In genomic region chr20:36745234-36745926, GRCh38 we compare ENCODE assay signal across 8 cellular contexts. TPM values are rescaled to one million over a fixed set of nuclear protein-coding genes. Genes with fewer than 3 reads are reported as not detected.
DNase-seq lines count a peak whose midpoint lies in the region; ATAC-seq and TF ChIP-seq lines count a peak whose summit lies in the region.

No MANE protein-coding gene starts in this region.

- intact Hi-C loops in A673 (cut with micrococcal nuclease; ENCODE audit: unreplicated experiment), result no loop called here

- POLR2A ChIA-PET in A673 (lab: Charles Lee; ENCODE audit: low non-redundant PET), result interaction anchor here (0.5 to 0.7 kb wide), 2 partner anchors 9 to 229 kb away, joined by 3 read pairs; no protein-coding TSS in a partner anchor

- H4K20me1 ChIP-seq in fibroblast of lung (ENCODE audit: control insufficient read depth, extremely low read depth, insufficient read depth, low read length), result no peaks in the 10 kb centered on the region

- H3K27ac Mint-ChIP-seq in T-helper 17 cell, result peak overlapping the region; percentile 84

- peak overlapping the region; percentile 78 for H2AFZ ChIP-seq in fibroblast of lung (ENCODE audit: low read length)

- H3K9ac ChIP-seq in fibroblast of lung (ENCODE audit: insufficient read depth, low read length), result peak overlapping the region; percentile 46

- peaks cover 11% of the 10 kb centered on the region for H3K4me1 ChIP-seq in A673 (ENCODE audit: insufficient read depth, low read length, poor library complexity, severe bottlenecking)
- H3K4me1 ChIP-seq in fibroblast of lung (ENCODE audit: control insufficient read depth, extremely low read depth, insufficient read depth, low read length), result no peaks in the 10 kb centered on the region
- H3K4me1 ChIP-seq in neutrophil (ENCODE audit: control insufficient read depth in 1 of 2, insufficient read depth in 1 of 2, low read depth in 1 of 2, low read length in 1 of 2), result peaks cover 13 to 17% of the 10 kb centered on the region in 2 experiments

- H3K27me3 ChIP-seq in A673 (replicated peaks; ENCODE audit: insufficient read depth, low read depth, low read length, poor library complexity), result no peaks in the 10 kb centered on the region
- H3K27me3 ChIP-seq in fibroblast of lung (ENCODE audit: control insufficient read depth, insufficient read depth, low read length), result no peaks in the 10 kb centered on the region
- H3K27me3 ChIP-seq in neutrophil, result peaks cover 14% of the 10 kb centered on the region

- H3K4me1 Mint-ChIP-seq in T-helper 17 cell, result peaks cover 21% of the 10 kb centered on the region

- H3K4me3 Mint-ChIP-seq in T-helper 17 cell, result peak overlapping the region; percentile 94

- H3K4me2 ChIP-seq in fibroblast of lung (ENCODE audit: extremely low read depth, insufficient read depth, low read length), result peak overlapping the region; percentile 96

- H3K27me3 Mint-ChIP-seq in T-helper 17 cell, result no peaks in the 10 kb centered on the region

- H3K9me3 ChIP-seq in A673 (ENCODE audit: low read depth, low read length, poor library complexity, severe bottlenecking) (no peaks in the 10 kb centered on the region), T-helper 17 cell (ENCODE audit: control insufficient read depth, low read length, poor library complexity, severe bottlenecking) (no peaks in the 10 kb centered on the region), fibroblast of lung (ENCODE audit: control insufficient read depth, insufficient read depth, low read depth, low read length) (no peaks in the 10 kb centered on the region), neutrophil (no peaks in the 10 kb centered on the region)

- ATAC-seq in HG03135 (IDR thresholded peaks at IDR 0.05; ENCODE audit: unreplicated experiment) (peak; percentile 28), T-helper 17 cell (no peak)

- H3K36me3 ChIP-seq in A673 (ENCODE audit: insufficient read depth, low read length, poor library complexity, severe bottlenecking), result peaks cover 7% of the 10 kb centered on the region
- no peaks in the 10 kb centered on the region for H3K36me3 ChIP-seq in fibroblast of lung (ENCODE audit: control insufficient read depth, insufficient read depth, low read length)
- no peaks in the 10 kb centered on the region for H3K36me3 ChIP-seq in neutrophil

- CTCF ChIA-PET in A673 (lab: Charles Lee), result interaction anchor here (0.6 to 1.2 kb wide), 2 partner anchors 63 to 99 kb away, joined by 4 to 7 read pairs; no protein-coding TSS in a partner anchor

- H3K36me3 Mint-ChIP-seq in T-helper 17 cell (ENCODE audit: low read depth), result no peaks in the 10 kb centered on the region

- H3K4me3 ChIP-seq in A673 (ENCODE audit: low read depth, low read length, poor library complexity, severe bottlenecking) (peak overlapping the region; percentile 71), fibroblast of lung (replicated peaks in 1 of 4; ENCODE audit: control extremely low read depth in 1 of 4, insufficient read depth in 1 of 4, low read depth in 3 of 4, low read length in 4 of 4) (peak overlapping the region; percentile 75 to 82 (median 78)), neutrophil (ENCODE audit: low read depth in 1 of 2, low read length in 1 of 2) (peak overlapping the region; percentile 74 to 80)

- no peaks in the 10 kb centered on the region for H3K79me2 ChIP-seq in fibroblast of lung (ENCODE audit: control insufficient read depth, insufficient read depth, low read length)

- peak; percentile 47 for DNase-seq in A673 (ENCODE audit: low spot score)
- no peak for DNase-seq in GM13977 (ENCODE audit: low spot score)
- DNase-seq in T-helper 17 cell, result no peak
- peak in 1 of 2 donors; percentile 3 for DNase-seq in fibroblast of lung (ENCODE audit: low read depth in 2 of 2)
- DNase-seq in central memory CD4-positive, alpha-beta T cell, result no peak
- no peak for DNase-seq in AG08395 (ENCODE audit: low spot score)

- H3K27ac ChIP-seq in A673 (ENCODE audit: low read depth, low read length, poor library complexity, severe bottlenecking) (no peak overlapping the region), fibroblast of lung (ENCODE audit: insufficient read depth, low read length) (no peak overlapping the region), neutrophil (peak overlapping the region; percentile 36)

- in situ Hi-C loops in GM13977 (cut with MboI; ENCODE audit: low pct_unique_long_range_greater_than_20kb, low sequenced_read_pairs, unreplicated experiment), result no loop called here

- BruUV-seq in A673 (replicated peaks; lab: Mats Ljungman, UMichigan), result no TSS peak

- TF ChIP-seq CTCF in A673 (conservative IDR thresholded peaks at IDR 0.05; ENCODE audit: low read depth, low read length) (no peak), GM13977 (IDR thresholded peaks at IDR 0.05; ENCODE audit: extremely low read depth, insufficient read depth, missing control alignments) (peak; percentile 16), fibroblast of lung (conservative IDR thresholded peaks at IDR 0.05 in 1 of 2, IDR thresholded peaks at IDR 0.05 in 1 of 2; ENCODE audit: low read depth in 1 of 2, low read length in 2 of 2) (peak in 1 of 2 donors; percentile 6), neutrophil (IDR thresholded peaks at IDR 0.05) (no peak)

RNA-seq across cellular contexts. Expression of gene NDRG3, which starts 0.5 kb away (rescaled TPM):
- 17.6 and 23.2 TPM in 2 replicates for total RNA-seq in A673 (2021)
- total RNA-seq in T-helper 17 cell, result 10 to 100 TPM; 25.5 to 26.0 TPM
- 19.3 and 37.8 TPM in 2 replicates for total RNA-seq in fibroblast of lung
- 37.8 and 40.8 TPM in 2 replicates for polyA plus RNA-seq in fibroblast of lung
- polyA plus RNA-seq in fibroblast of lung (2012), result 26.8 and 29.7 TPM in 2 replicates
- 52.6 and 61.2 TPM in 2 replicates for polyA minus RNA-seq in fibroblast of lung (ENCODE audit: low replicate concordance)

RNA-seq across cellular contexts. Expression of gene DSN1, which starts 28.2 kb away (rescaled TPM):
- total RNA-seq in A673 (2021) (40.8 and 42.4 TPM in 2 replicates), T-helper 17 cell (1 to 10 TPM; 9.0 to 9.7 TPM), fibroblast of lung (4.6 and 8.3 TPM in 2 replicates)
- polyA plus RNA-seq in fibroblast of lung, result 13.4 and 24.0 TPM in 2 replicates
- polyA plus RNA-seq in fibroblast of lung (2012), result 8.5 and 15.8 TPM in 2 replicates
- polyA minus RNA-seq in fibroblast of lung (ENCODE audit: low replicate concordance), result 1.5 and 5.7 TPM in 2 replicates
